Comparison of ENCODE assay signal across 25 cellular contexts in genomic region chr2:97796465-97797126, GRCh38.
"Had no signal": no experiment of that assay in that cellular context is flagged by ENCODE, and none has a peak within 500 bp of the region (broad histone marks: within the 10 kb centered on the region; RNA-seq: fewer than 3 reads in every experiment).

No MANE protein-coding gene starts in this region.

- DNase-seq: activated CD4-positive, alpha-beta memory T cell treated with anti-CD3 and anti-CD28 coated beads, Interleukin-2, amount 10 ng/mL, durations not matched to agents 7 days and 5 days; activated CD4-positive, alpha-beta T cell treated with anti-CD3 and anti-CD28 coated beads for 1 hour; activated CD4-positive, alpha-beta T cell treated with anti-CD3 and anti-CD28 coated beads for 4 hours; activated CD4-positive, alpha-beta T cell treated with anti-CD3 and anti-CD28 coated beads, Interleukin-2, amount 10 ng/mL, durations not matched to agents 7 days and 5 days; activated CD4-positive, alpha-beta T cell treated with anti-CD3 and anti-CD28 coated beads, Interleukin-2, amount 50 U/mL, for 4 hours; activated CD8-positive, alpha-beta memory T cell treated with anti-CD3 and anti-CD28 coated beads, Interleukin-2, amount 50 U/mL, for 48 hours; activated gamma-delta T cell; activated naive CD4-positive, alpha-beta T cell; activated naive CD4-positive, alpha-beta T cell treated with anti-CD3 and anti-CD28 coated beads, Interleukin-2, amount 10 ng/mL, durations not matched to agents 7 days and 5 days; activated naive CD8-positive, alpha-beta T cell treated with anti-CD3 and anti-CD28 coated beads, Interleukin-2, amount 10 ng/mL, durations not matched to agents 7 days and 5 days; activated T-cell treated with anti-CD3 and anti-CD28 coated beads for 4 hours; activated T-cell treated with anti-CD3 and anti-CD28 coated beads, Interleukin-2, amount 50 U/mL, for 24 hours; activated T-cell treated with anti-CD3 and anti-CD28 coated beads, Interleukin-2, amount 50 U/mL, for 72 hours; amniotic stem cell; anterior cingulate cortex; caudate nucleus; cortex of kidney; dermis blood vessel endothelial cell; effector CD8-positive, alpha-beta T cell; endodermal cell; foreskin fibroblast; T-helper 2 cell had no signal

- H3K4me1 Mint-ChIP-seq: activated CD4-positive, alpha-beta memory T cell treated with anti-CD3 and anti-CD28 coated beads, Interleukin-2, amount 10 ng/mL, durations not matched to agents 7 days and 5 days; activated CD4-positive, alpha-beta T cell treated with anti-CD3 and anti-CD28 coated beads, Interleukin-2, amount 10 ng/mL, durations not matched to agents 7 days and 5 days; activated naive CD4-positive, alpha-beta T cell treated with anti-CD3 and anti-CD28 coated beads, Interleukin-2, amount 10 ng/mL, durations not matched to agents 7 days and 5 days; activated naive CD8-positive, alpha-beta T cell treated with anti-CD3 and anti-CD28 coated beads, Interleukin-2, amount 10 ng/mL, durations not matched to agents 7 days and 5 days; endodermal cell; WTC11 had no signal

- H3K4me3 Mint-ChIP-seq: activated CD4-positive, alpha-beta memory T cell treated with anti-CD3 and anti-CD28 coated beads, Interleukin-2, amount 10 ng/mL, durations not matched to agents 7 days and 5 days; activated CD4-positive, alpha-beta T cell treated with anti-CD3 and anti-CD28 coated beads, Interleukin-2, amount 10 ng/mL, durations not matched to agents 7 days and 5 days; activated naive CD4-positive, alpha-beta T cell treated with anti-CD3 and anti-CD28 coated beads, Interleukin-2, amount 10 ng/mL, durations not matched to agents 7 days and 5 days; activated naive CD8-positive, alpha-beta T cell treated with anti-CD3 and anti-CD28 coated beads, Interleukin-2, amount 10 ng/mL, durations not matched to agents 7 days and 5 days; activated T-cell treated with anti-CD3 and anti-CD28 coated beads, Interleukin-2, amount 50 U/mL, for 24 hours; activated T-cell treated with anti-CD3 and anti-CD28 coated beads, Interleukin-2, amount 50 U/mL, for 72 hours; endodermal cell; WTC11 had no signal

- H3K27ac Mint-ChIP-seq: activated CD4-positive, alpha-beta memory T cell treated with anti-CD3 and anti-CD28 coated beads, Interleukin-2, amount 10 ng/mL, durations not matched to agents 7 days and 5 days; activated CD4-positive, alpha-beta T cell treated with anti-CD3 and anti-CD28 coated beads, Interleukin-2, amount 10 ng/mL, durations not matched to agents 7 days and 5 days; activated naive CD4-positive, alpha-beta T cell treated with anti-CD3 and anti-CD28 coated beads, Interleukin-2, amount 10 ng/mL, durations not matched to agents 7 days and 5 days; activated naive CD8-positive, alpha-beta T cell treated with anti-CD3 and anti-CD28 coated beads, Interleukin-2, amount 10 ng/mL, durations not matched to agents 7 days and 5 days; activated T-cell treated with anti-CD3 and anti-CD28 coated beads, Interleukin-2, amount 50 U/mL, for 24 hours; activated T-cell treated with anti-CD3 and anti-CD28 coated beads, Interleukin-2, amount 50 U/mL, for 72 hours; endodermal cell; WTC11 had no signal

- H3K27me3 Mint-ChIP-seq: activated CD4-positive, alpha-beta memory T cell treated with anti-CD3 and anti-CD28 coated beads, Interleukin-2, amount 10 ng/mL, durations not matched to agents 7 days and 5 days; activated CD4-positive, alpha-beta T cell treated with anti-CD3 and anti-CD28 coated beads, Interleukin-2, amount 10 ng/mL, durations not matched to agents 7 days and 5 days; activated naive CD4-positive, alpha-beta T cell treated with anti-CD3 and anti-CD28 coated beads, Interleukin-2, amount 10 ng/mL, durations not matched to agents 7 days and 5 days; activated naive CD8-positive, alpha-beta T cell treated with anti-CD3 and anti-CD28 coated beads, Interleukin-2, amount 10 ng/mL, durations not matched to agents 7 days and 5 days; activated T-cell treated with anti-CD3 and anti-CD28 coated beads, Interleukin-2, amount 50 U/mL, for 24 hours had no signal

- H3K9me3 Mint-ChIP-seq: activated CD4-positive, alpha-beta memory T cell treated with anti-CD3 and anti-CD28 coated beads, Interleukin-2, amount 10 ng/mL, durations not matched to agents 7 days and 5 days; activated CD4-positive, alpha-beta T cell treated with anti-CD3 and anti-CD28 coated beads, Interleukin-2, amount 10 ng/mL, durations not matched to agents 7 days and 5 days; activated naive CD4-positive, alpha-beta T cell treated with anti-CD3 and anti-CD28 coated beads, Interleukin-2, amount 10 ng/mL, durations not matched to agents 7 days and 5 days; activated naive CD4-positive, alpha-beta T cell treated with anti-CD3 and anti-CD28 coated beads, Interleukin-2, amount 50 U/mL, for 72 hours; activated naive CD8-positive, alpha-beta T cell treated with anti-CD3 and anti-CD28 coated beads, Interleukin-2, amount 10 ng/mL, durations not matched to agents 7 days and 5 days; activated T-cell treated with anti-CD3 and anti-CD28 coated beads, Interleukin-2, amount 50 U/mL, for 24 hours; activated T-cell treated with anti-CD3 and anti-CD28 coated beads, Interleukin-2, amount 50 U/mL, for 72 hours; endodermal cell; WTC11 had no signal

- ATAC-seq: activated naive CD4-positive, alpha-beta T cell treated with anti-CD3 and anti-CD28 coated beads, Interleukin-2, amount 50 U/mL, for 72 hours; activated T-cell treated with anti-CD3 and anti-CD28 coated beads, Interleukin-2, amount 50 U/mL, for 72 hours; esophagus mucosa; WTC11 had no signal
